In the genomic region with DNA sequence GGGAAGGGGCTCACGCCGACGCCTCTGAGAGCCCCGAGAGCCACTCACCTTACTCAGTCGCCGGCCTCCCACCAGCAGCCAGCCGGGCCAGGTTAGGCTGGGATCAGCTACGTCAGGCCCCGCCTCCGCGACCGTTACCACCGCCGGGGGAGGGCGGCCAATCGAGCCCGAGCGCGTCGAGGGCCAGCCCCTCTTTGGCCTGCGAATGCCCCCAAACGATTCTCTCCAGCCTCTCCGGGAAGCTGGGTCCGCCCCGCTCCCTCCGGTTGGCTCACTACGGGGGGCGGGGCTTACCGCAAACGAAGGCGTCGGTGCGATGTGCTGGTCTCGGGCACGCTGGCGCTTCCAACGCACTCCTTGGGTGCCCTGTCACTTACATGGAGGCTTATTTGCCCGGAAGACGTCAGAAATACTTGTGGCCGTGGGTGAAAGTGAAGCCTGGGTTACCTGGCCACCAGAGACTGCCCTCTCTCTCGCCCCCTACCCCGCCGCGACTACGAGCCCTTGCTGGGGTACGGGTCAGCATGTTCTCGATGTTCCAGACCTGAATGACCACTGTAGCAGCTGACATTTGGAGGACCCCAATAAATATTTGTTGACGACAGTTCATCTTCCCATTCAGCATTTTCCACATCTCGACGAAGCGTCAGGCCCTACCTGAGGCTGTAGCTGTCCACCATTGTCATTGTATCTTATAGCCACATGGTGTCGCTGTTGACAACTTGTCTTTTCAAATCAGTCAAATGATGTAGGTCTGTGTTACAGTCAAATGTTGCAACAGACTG, we compare ENCODE assay signal across 8 cellular contexts. TPM values are rescaled to one million over a fixed set of nuclear protein-coding genes. Genes with fewer than 3 reads are reported as not detected.
DNase-seq lines count a peak whose midpoint lies in the region; ATAC-seq lines count a peak whose summit lies in the region.

A gene with protein sequence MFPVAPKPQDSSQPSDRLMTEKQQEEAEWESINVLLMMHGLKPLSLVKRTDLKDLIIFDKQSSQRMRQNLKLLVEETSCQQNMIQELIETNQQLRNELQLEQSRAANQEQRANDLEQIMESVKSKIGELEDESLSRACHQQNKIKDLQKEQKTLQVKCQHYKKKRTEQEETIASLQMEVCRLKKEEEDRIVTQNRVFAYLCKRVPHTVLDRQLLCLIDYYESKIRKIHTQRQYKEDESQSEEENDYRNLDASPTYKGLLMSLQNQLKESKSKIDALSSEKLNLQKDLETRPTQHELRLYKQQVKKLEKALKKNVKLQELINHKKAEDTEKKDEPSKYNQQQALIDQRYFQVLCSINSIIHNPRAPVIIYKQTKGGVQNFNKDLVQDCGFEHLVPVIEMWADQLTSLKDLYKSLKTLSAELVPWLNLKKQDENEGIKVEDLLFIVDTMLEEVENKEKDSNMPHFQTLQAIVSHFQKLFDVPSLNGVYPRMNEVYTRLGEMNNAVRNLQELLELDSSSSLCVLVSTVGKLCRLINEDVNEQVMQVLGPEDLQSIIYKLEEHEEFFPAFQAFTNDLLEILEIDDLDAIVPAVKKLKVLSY (minus strand): TSS at position 111 of the 785 bp plus-strand sequence. CDS start 21,333 bp downstream, outside the sequence.

- peak; percentile 94 to 97 for DNase-seq in SJCRH30
- peak; percentile 99 for DNase-seq in astrocyte of the hippocampus (ENCODE audit: low read depth, low spot score)
- peak; percentile 91 for DNase-seq in iPS DF 6.9 (ENCODE audit: low read depth, low spot score)
- no peak for DNase-seq in SHP77 treated with DMSO at 0.1 percent for 48 hours (lab: John Stamatoyannopoulos, UW)
- no peak for DNase-seq in NOMO-1 treated with dmso at 0.1 percent for 144 hours (lab: John Stamatoyannopoulos, UW; ENCODE audit: unreplicated experiment)

- H3K4me3 ChIP-seq in SJCRH30 (peak within 1 kb of the TSS; percentile 85), iPS DF 6.9 (ENCODE audit: low read length) (peak within 1 kb of the TSS; percentile 71), skeletal muscle satellite cell (ENCODE audit: low read length) (peak within 1 kb of the TSS; percentile 79)

- WGBS in iPS DF 6.9 (ENCODE audit: insufficient coverage, insufficient read length): no CpG with 5 or more reads among the region's 52 CpGs

- H3K27me3 ChIP-seq in SJCRH30 (no peaks in the 10 kb centered on the region), iPS DF 6.9 (ENCODE audit: control insufficient read depth, insufficient read depth, low read length) (no peaks in the 10 kb centered on the region), skeletal muscle satellite cell (ENCODE audit: control insufficient read depth, insufficient read depth, low read length) (no peaks in the 10 kb centered on the region)

- peak within 1 kb of the TSS; percentile 95 for H3K4me2 ChIP-seq in skeletal muscle satellite cell (ENCODE audit: low read length)

- H3K36me3 ChIP-seq in SJCRH30 (peaks cover 3% of the 10 kb centered on the region; the same call in 1 of the 2 replicates), iPS DF 6.9 (ENCODE audit: control insufficient read depth, insufficient read depth, low read length) (no peaks in the 10 kb centered on the region; the same call in 1 of the 2 replicates), skeletal muscle satellite cell (ENCODE audit: insufficient read depth, low read length) (no peaks in the 10 kb centered on the region)

- H3K9me3 ChIP-seq in SJCRH30 (replicated peaks) (no peaks in the 10 kb centered on the region), iPS DF 6.9 (ENCODE audit: control insufficient read depth, insufficient read depth, low read length) (no peaks in the 10 kb centered on the region; the same call in 1 of the 2 replicates), skeletal muscle satellite cell (replicated peaks; ENCODE audit: low read length) (no peaks in the 10 kb centered on the region)

- H3K27ac ChIP-seq in SJCRH30 (peak within 1 kb of the TSS; percentile 81), iPS DF 6.9 (ENCODE audit: low read length) (no peak within 1 kb of the TSS)

- ATAC-seq in GM18498 (IDR thresholded peaks at IDR 0.05; ENCODE audit: unreplicated experiment): peak; percentile 92
- peak; percentile 85 for ATAC-seq in HG02884 (IDR thresholded peaks at IDR 0.05; ENCODE audit: unreplicated experiment)

- H3K4me1 ChIP-seq in SJCRH30 (peaks cover 2% of the 10 kb centered on the region; the same call in 1 of the 2 replicates), iPS DF 6.9 (ENCODE audit: control insufficient read depth, insufficient read depth, low read length) (no peaks in the 10 kb centered on the region; the same call in 1 of the 2 replicates), skeletal muscle satellite cell (ENCODE audit: control insufficient read depth, insufficient read depth, low read length) (peaks cover 2% of the 10 kb centered on the region)

- peak within 1 kb of the TSS; percentile 82 for H3K9ac ChIP-seq in skeletal muscle satellite cell (ENCODE audit: low read depth, low read length)

RNA-seq across cellular contexts. Expression of the gene that starts here (rescaled TPM):
- total RNA-seq in SJCRH30 (2014; rRNA removed; shearing (Covaris generic)): 43.5 and 48.8 TPM in 2 replicates
- 11.1 and 18.8 TPM in 2 replicates for total RNA-seq in skeletal muscle satellite cell (2012; rRNA removed)

Comparison
In these comparisons a context has a peak if more than half of its experiments do, and no peak if none do; other contexts are left out.
1. DNase-seq: peak in SJCRH30 (2 of 2), astrocyte of the hippocampus (single experiment) and iPS DF 6.9 (single experiment); none in SHP77 treated with DMSO at 0.1 percent for 48 hours (single experiment) and NOMO-1 treated with dmso at 0.1 percent for 144 hours (single experiment).
2. Peak in every context shown above with its lines, with median percentiles within 50 percentile points of each other: H3K4me3 ChIP-seq.